Comparison of ENCODE assay signal across 2 cellular contexts in the genomic region with DNA sequence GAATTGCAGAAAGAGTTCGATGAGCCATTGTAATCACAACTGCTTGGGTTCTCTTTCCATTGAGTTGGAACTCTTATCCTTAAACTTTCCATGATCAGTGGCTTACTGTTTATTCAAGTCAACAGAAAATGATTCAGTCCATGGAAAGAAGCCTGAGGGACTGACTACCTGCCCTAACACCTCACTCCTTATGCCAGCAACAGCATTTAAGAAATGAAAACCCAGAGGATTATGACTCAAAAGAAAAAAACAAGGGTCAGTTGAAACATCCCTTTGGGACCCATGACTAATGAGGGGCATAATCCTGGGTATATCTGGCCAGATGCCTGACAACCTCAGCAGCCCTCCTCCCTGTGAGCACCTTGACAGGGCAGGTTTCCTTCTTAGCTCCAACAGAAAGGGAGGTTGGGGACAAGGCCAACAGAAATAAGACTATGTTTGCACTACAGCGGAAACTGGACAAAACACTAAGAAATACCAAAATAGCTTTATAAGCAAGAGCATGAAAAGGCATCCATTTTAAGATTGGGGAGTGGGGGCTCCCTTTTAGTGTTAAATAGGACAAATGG.
TF ChIP-seq lines count a peak whose summit lies in the region.

No MANE protein-coding gene starts in this region.

TF ChIP-seq in IMR-90, 13 proteins besides CTCF, POLR2A, EP300 and RAD21:
- no peak for TF ChIP-seq RCOR1 (IDR thresholded peaks at IDR 0.05; ENCODE audit: insufficient replicate concordance, low read length)
- TF ChIP-seq, protein P1, sequence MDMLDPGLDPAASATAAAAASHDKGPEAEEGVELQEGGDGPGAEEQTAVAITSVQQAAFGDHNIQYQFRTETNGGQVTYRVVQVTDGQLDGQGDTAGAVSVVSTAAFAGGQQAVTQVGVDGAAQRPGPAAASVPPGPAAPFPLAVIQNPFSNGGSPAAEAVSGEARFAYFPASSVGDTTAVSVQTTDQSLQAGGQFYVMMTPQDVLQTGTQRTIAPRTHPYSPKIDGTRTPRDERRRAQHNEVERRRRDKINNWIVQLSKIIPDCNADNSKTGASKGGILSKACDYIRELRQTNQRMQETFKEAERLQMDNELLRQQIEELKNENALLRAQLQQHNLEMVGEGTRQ (IDR thresholded peaks at IDR 0.05; ENCODE audit: low read depth, low read length): no peak
- TF ChIP-seq CHD1 (IDR thresholded peaks at IDR 0.05; ENCODE audit: low read depth, low read length): no peak
- TF ChIP-seq RFX5 (IDR thresholded peaks at IDR 0.05; ENCODE audit: low read depth, low read length): no peak
- no peak for TF ChIP-seq CEBPB (IDR thresholded peaks at IDR 0.05; ENCODE audit: low read depth, low read length)
- no peak for TF ChIP-seq SMC3 (IDR thresholded peaks at IDR 0.05; ENCODE audit: low read depth, low read length)
- no peak for TF ChIP-seq MXI1 (IDR thresholded peaks at IDR 0.05; ENCODE audit: borderline replicate concordance, low read depth, low read length)
- TF ChIP-seq MAFK (IDR thresholded peaks at IDR 0.05; ENCODE audit: low read depth, low read length): no peak
- no peak for TF ChIP-seq MAZ (IDR thresholded peaks at IDR 0.05; ENCODE audit: borderline replicate concordance, low read depth, low read length)
- TF ChIP-seq, protein P2, sequence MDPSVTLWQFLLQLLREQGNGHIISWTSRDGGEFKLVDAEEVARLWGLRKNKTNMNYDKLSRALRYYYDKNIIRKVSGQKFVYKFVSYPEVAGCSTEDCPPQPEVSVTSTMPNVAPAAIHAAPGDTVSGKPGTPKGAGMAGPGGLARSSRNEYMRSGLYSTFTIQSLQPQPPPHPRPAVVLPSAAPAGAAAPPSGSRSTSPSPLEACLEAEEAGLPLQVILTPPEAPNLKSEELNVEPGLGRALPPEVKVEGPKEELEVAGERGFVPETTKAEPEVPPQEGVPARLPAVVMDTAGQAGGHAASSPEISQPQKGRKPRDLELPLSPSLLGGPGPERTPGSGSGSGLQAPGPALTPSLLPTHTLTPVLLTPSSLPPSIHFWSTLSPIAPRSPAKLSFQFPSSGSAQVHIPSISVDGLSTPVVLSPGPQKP (IDR thresholded peaks at IDR 0.05; ENCODE audit: borderline replicate concordance, low read depth, low read length): no peak
- TF ChIP-seq NFE2L2 (IDR thresholded peaks at IDR 0.05; ENCODE audit: low read depth, low read length): no peak
- no peak for TF ChIP-seq FOS (IDR thresholded peaks at IDR 0.05; ENCODE audit: low read depth, low read length)
- no peak for TF ChIP-seq BHLHE40 (IDR thresholded peaks at IDR 0.05; ENCODE audit: low read depth, low read length)
TF ChIP-seq in IMR-90: peak in this region for 0.

TF ChIP-seq in GM12891, 5 proteins besides CTCF, POLR2A, EP300 and RAD21:
- TF ChIP-seq PAX5 (IDR thresholded peaks at IDR 0.05; ENCODE audit: insufficient read depth, low read length, severe bottlenecking) (no peak), POLR2AphosphoS5 (IDR thresholded peaks at IDR 0.05; ENCODE audit: low read depth, low read length) (no peak), SPI1 (IDR thresholded peaks at IDR 0.05; ENCODE audit: low read depth, low read length) (no peak), TAF1 (IDR thresholded peaks at IDR 0.05; ENCODE audit: low read depth, low read length) (no peak), POU2F2 (IDR thresholded peaks at IDR 0.05; ENCODE audit: low read depth, low read length) (no peak)
